In the genomic region with DNA sequence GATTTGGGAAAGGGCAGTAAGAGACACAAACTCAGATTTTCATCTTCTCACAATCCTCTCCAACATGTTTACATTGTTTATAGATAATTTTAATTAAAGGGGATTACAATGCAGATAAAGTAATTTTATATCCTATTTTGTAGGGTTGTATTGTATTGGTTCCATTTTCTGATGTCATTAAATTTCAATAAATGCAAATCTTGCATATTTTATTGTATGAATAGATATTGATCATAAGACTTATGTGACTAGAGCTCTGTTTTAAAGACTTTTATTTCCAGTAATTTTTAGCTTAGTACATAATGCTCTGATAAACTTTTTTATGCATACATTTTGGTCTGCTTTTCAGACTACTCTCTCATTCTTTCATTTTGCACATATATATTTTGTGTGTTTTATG, we compare ENCODE assay signal across 4 cellular contexts.
TF ChIP-seq lines count a peak whose summit lies in the region.

No MANE protein-coding gene starts in this region.

TF ChIP-seq in HepG2, 621 proteins besides CTCF, POLR2A, EP300 and RAD21:
- TF ChIP-seq MAFF (IDR thresholded peaks at IDR 0.05; ENCODE audit: low read depth, low read length) (peak; percentile 65; the same call in 1 of the 2 replicates), MAFK (conservative IDR thresholded peaks at IDR 0.05 in 1 of 2, IDR thresholded peaks at IDR 0.05 in 1 of 2; ENCODE audit: low read length in 2 of 2) (peak; percentile 44 to 71; a peak in 3 of 4 replicates)
- TF ChIP-seq, protein P1, sequence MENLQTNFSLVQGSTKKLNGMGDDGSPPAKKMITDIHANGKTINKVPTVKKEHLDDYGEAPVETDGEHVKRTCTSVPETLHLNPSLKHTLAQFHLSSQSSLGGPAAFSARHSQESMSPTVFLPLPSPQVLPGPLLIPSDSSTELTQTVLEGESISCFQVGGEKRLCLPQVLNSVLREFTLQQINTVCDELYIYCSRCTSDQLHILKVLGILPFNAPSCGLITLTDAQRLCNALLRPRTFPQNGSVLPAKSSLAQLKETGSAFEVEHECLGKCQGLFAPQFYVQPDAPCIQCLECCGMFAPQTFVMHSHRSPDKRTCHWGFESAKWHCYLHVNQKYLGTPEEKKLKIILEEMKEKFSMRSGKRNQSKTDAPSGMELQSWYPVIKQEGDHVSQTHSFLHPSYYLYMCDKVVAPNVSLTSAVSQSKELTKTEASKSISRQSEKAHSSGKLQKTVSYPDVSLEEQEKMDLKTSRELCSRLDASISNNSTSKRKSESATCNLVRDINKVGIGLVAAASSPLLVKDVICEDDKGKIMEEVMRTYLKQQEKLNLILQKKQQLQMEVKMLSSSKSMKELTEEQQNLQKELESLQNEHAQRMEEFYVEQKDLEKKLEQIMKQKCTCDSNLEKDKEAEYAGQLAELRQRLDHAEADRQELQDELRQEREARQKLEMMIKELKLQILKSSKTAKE (CRISPR knock-in tag; IDR thresholded peaks at IDR 0.05; ENCODE audit: borderline replicate concordance): no peak

TF ChIP-seq in A549, 52 proteins besides CTCF, POLR2A, EP300 and RAD21:
- TF ChIP-seq JUNB (IDR thresholded peaks at IDR 0.05) (no peak), MAFK (IDR thresholded peaks at IDR 0.05; ENCODE audit: partially characterized antibody) (peak; percentile 56)

TF ChIP-seq in IMR-90, 13 proteins besides CTCF, POLR2A, EP300 and RAD21:
- TF ChIP-seq MAFK (IDR thresholded peaks at IDR 0.05; ENCODE audit: low read depth, low read length) (peak; percentile 25; the same call in 1 of the 2 replicates), BHLHE40 (IDR thresholded peaks at IDR 0.05; ENCODE audit: low read depth, low read length) (no peak)
- TF ChIP-seq, protein P2, sequence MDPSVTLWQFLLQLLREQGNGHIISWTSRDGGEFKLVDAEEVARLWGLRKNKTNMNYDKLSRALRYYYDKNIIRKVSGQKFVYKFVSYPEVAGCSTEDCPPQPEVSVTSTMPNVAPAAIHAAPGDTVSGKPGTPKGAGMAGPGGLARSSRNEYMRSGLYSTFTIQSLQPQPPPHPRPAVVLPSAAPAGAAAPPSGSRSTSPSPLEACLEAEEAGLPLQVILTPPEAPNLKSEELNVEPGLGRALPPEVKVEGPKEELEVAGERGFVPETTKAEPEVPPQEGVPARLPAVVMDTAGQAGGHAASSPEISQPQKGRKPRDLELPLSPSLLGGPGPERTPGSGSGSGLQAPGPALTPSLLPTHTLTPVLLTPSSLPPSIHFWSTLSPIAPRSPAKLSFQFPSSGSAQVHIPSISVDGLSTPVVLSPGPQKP (IDR thresholded peaks at IDR 0.05; ENCODE audit: borderline replicate concordance, low read depth, low read length): no peak

TF ChIP-seq in K562, 482 proteins besides CTCF, POLR2A, EP300 and RAD21:
- TF ChIP-seq ZNF316 (IDR thresholded peaks at IDR 0.05): peak; percentile 48; the same call in 1 of the 2 replicates
- no peak for TF ChIP-seq GTF2A2 (tag; IDR thresholded peaks at IDR 0.05)
TF ChIP-seq in K562: peak in this region for 1.
